ENCODE assay signal across 8 cellular contexts in the genomic region with DNA sequence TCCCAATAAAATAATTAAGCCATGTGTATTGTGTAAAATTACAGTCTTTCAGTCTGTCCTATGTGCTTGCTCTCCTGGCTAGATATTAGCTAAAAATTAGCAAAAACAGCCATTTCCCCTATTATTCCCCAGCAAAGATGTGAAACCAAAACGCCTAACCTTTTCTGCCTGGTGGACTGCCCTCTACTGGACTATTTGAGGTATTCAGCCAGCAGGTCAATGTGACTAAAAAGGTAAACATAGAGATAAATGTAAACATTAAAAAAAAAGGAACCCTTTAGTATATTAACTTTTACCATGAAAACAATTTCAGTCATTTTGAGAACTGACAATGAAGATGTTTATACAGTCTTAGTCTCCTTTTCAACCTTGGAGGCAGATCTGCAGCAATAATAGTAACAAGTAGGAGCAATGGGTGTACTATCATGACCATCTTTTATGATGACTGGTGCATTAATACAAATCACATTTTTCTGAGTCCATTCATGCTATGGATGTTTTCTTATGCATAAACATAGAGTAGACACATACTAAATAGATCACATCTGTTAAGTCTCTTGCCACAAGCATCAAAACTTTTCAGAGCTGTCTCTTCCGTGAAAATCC. TPM values are rescaled to one million over a fixed set of nuclear protein-coding genes. Genes with fewer than 3 reads are reported as not detected.
DNase-seq lines count a peak whose midpoint lies in the region; ATAC-seq and TF ChIP-seq lines count a peak whose summit lies in the region.

No MANE protein-coding gene starts in this region.

- TF ChIP-seq CTCF in ascending aorta (IDR thresholded peaks at IDR 0.05), result peak; percentile 48 to 79 (median 75)
- TF ChIP-seq CTCF in tibial artery (IDR thresholded peaks at IDR 0.05), result peak; percentile 66 to 79

- H3K4me1 ChIP-seq in ascending aorta (peaks cover 0 to 3% of the 10 kb centered on the region in 2 donors), tibial artery (no peaks in the 10 kb centered on the region)

- no peaks in the 10 kb centered on the region for H3K27me3 ChIP-seq in ascending aorta
- no peaks in the 10 kb centered on the region for H3K27me3 ChIP-seq in tibial artery

- intact Hi-C loops in ascending aorta (cut with DNase I) (loop anchor here (2.0 to 5.0 kb wide), 3 partner anchors 196 to 519 kb away; a partner anchor contains a TSS), tibial artery (cut with DNase I; ENCODE audit: low total_unique reads) (no loop called here)

- H3K27ac ChIP-seq in ascending aorta, result no peak overlapping the region
- no peak overlapping the region for H3K27ac ChIP-seq in tibial artery

- peak; percentile 16 for DNase-seq in stimulated activated CD4-positive, alpha-beta T cell treated with anti-CD3 and anti-CD28 coated beads, Interleukin-15, amount 100 ng/mL, for 24 hours
- DNase-seq in stimulated activated CD4-positive, alpha-beta T cell treated with anti-CD3 and anti-CD28 coated beads, Interleukin-12 subunit alpha, Interleukin-12 subunit beta, amount 100 ng/mL, for 4 hours, result no peak
- DNase-seq in Kasumi-1 (lab: John Stamatoyannopoulos, UW), result peak; percentile 37 to 65
- no peak for DNase-seq in ascending aorta (ENCODE audit: low spot score in 2 of 2)
- DNase-seq in inferior parietal cortex (ENCODE audit: extremely low spot score), result peak; percentile 71
- no peak for DNase-seq in tibial artery
- no peak for DNase-seq in activated CD4-positive, CD25-positive, alpha-beta regulatory T cell treated with anti-CD3 and anti-CD28 coated beads, Interleukin-2, amount 50 U/mL, for 72 hours

- ATAC-seq in GM21526 (IDR thresholded peaks at IDR 0.05; ENCODE audit: low FRiP score, unreplicated experiment), result peak; percentile 60

- H3K9me3 ChIP-seq in ascending aorta (no peaks in the 10 kb centered on the region), tibial artery (no peaks in the 10 kb centered on the region)

- no peak overlapping the region for H3K4me3 ChIP-seq in ascending aorta
- no peak overlapping the region for H3K4me3 ChIP-seq in tibial artery

- H3K36me3 ChIP-seq in ascending aorta (peaks cover 23 to 67% of the 10 kb centered on the region in 2 donors), tibial artery (peaks cover 34 to 61% (median 46%) of the 10 kb centered on the region in 3 donors)

RNA-seq across cellular contexts. Expression of a gene that starts 10.1 kb away (rescaled TPM):
- 30.3 TPM for total RNA-seq in ascending aorta

RNA-seq across cellular contexts. Expression of a gene that starts 10.5 kb away (rescaled TPM):
- total RNA-seq in ascending aorta, result 140 TPM

RNA-seq across cellular contexts. Expression of a gene that starts 14.8 kb away (rescaled TPM):
- total RNA-seq in ascending aorta, result 36.0 TPM

Comparison
In these comparisons a context has a peak if more than half of its experiments do, and no peak if none do; other contexts are left out.
1. DNase-seq: peak in stimulated activated CD4-positive, alpha-beta T cell treated with anti-CD3 and anti-CD28 coated beads, Interleukin-15, amount 100 ng/mL, for 24 hours (single experiment), Kasumi-1 (2 of 2) and inferior parietal cortex (single experiment); none in stimulated activated CD4-positive, alpha-beta T cell treated with anti-CD3 and anti-CD28 coated beads, Interleukin-12 subunit alpha, Interleukin-12 subunit beta, amount 100 ng/mL, for 4 hours (single experiment), ascending aorta (0 of 2), tibial artery (0 of 2) and activated CD4-positive, CD25-positive, alpha-beta regulatory T cell treated with anti-CD3 and anti-CD28 coated beads, Interleukin-2, amount 50 U/mL, for 72 hours (single experiment).